Comparison of ENCODE assay signal across 8 cellular contexts in genomic region chr12:12562585-12563245, GRCh38. TPM values are rescaled to one million over a fixed set of nuclear protein-coding genes. Genes with fewer than 3 reads are reported as not detected.
DNase-seq lines count a peak whose midpoint lies in the region; ATAC-seq and TF ChIP-seq lines count a peak whose summit lies in the region.

Gene DUSP16, minus strand, starts transcription at chr12:12562863. Its CDS starts 41,765 bp downstream, at chr12:12521098.

- peak within 1 kb of the TSS; percentile 100 for H3K27ac ChIP-seq in ascending aorta
- H3K27ac ChIP-seq in right cardiac atrium (ENCODE audit: low read length), result peak within 1 kb of the TSS; percentile 100
- H3K27ac ChIP-seq in psoas muscle, result peak within 1 kb of the TSS; percentile 98
- peak within 1 kb of the TSS; percentile 100 for H3K27ac ChIP-seq in uterus

- ATAC-seq in GM18498 (IDR thresholded peaks at IDR 0.05; ENCODE audit: unreplicated experiment) (peak; percentile 83), HG02870 (IDR thresholded peaks at IDR 0.05; ENCODE audit: unreplicated experiment) (peak; percentile 69), right cardiac atrium (peak; percentile 98), psoas muscle (peak; percentile 91 to 96 (median 94))

- H3K4me1 Mint-ChIP-seq in T-helper 2 cell treated with Interferon-gamma antibody and Interleukin-4, amounts not matched to agents 5 μg/mL and 100 μg/mL, for 36 hours (ENCODE audit: low read depth), result peaks cover 33% of the 10 kb centered on the region

- intact Hi-C loops in ascending aorta (cut with DNase I), result loop anchor here (1.0 to 5.0 kb wide), 8 partner anchors 49 to 295 kb away; partner anchors contain the start of genes CDKN1B, CREBL2 and LRP6
- intact Hi-C loops in right cardiac atrium (cut with DNase I), result loop anchor here (2.0 to 10.0 kb wide), 7 partner anchors 55 to 188 kb away; no protein-coding TSS in a partner anchor
- intact Hi-C loops in psoas muscle (cut with DNase I), result loop anchor here (5.0 to 10.0 kb wide), 6 partner anchors 40 to 155 kb away; partner anchors contain the start of genes CDKN1B (in 1 of the 2), CREBL2 (in 1 of the 2) and GPR19 (in 1 of the 2)
- intact Hi-C loops in uterus (cut with DNase I; ENCODE audit: low total_unique reads), result loop anchor here (10.0 kb wide), 1 partner anchor 188 kb away; no protein-coding TSS in a partner anchor

- H3K36me3 ChIP-seq in ascending aorta, result no peaks in the 10 kb centered on the region
- H3K36me3 ChIP-seq in psoas muscle (ENCODE audit: insufficient read depth in 1 of 2, low read depth in 1 of 2), result no peaks in the 10 kb centered on the region
- H3K36me3 ChIP-seq in uterus, result no peaks in the 10 kb centered on the region

- WGBS in right cardiac atrium, result under 1% methylated on average over 59 of the region's 59 CpGs
- WGBS in psoas muscle, 3 donors, result 0 to 1% (median 1%) methylated on average over 35 to 58 of the region's 59 CpGs

- peaks cover 0 to 15% of the 10 kb centered on the region in 2 donors for H3K4me1 ChIP-seq in ascending aorta
- peaks cover 5% of the 10 kb centered on the region for H3K4me1 ChIP-seq in right cardiac atrium (ENCODE audit: control insufficient read depth, insufficient read depth, low read length)
- H3K4me1 ChIP-seq in psoas muscle, result peaks cover 20% of the 10 kb centered on the region
- H3K4me1 ChIP-seq in uterus, result no peaks in the 10 kb centered on the region

- H3K9me3 Mint-ChIP-seq in T-helper 2 cell treated with Interferon-gamma antibody and Interleukin-4, amounts not matched to agents 5 μg/mL and 100 μg/mL, for 36 hours, result no peaks in the 10 kb centered on the region

- H3K27ac Mint-ChIP-seq in T-helper 2 cell treated with Interferon-gamma antibody and Interleukin-4, amounts not matched to agents 5 μg/mL and 100 μg/mL, for 36 hours, result peak within 1 kb of the TSS; percentile 97

- H3K4me3 ChIP-seq in ascending aorta (peak within 1 kb of the TSS; percentile 96 to 97), right cardiac atrium (ENCODE audit: low read length) (peak within 1 kb of the TSS; percentile 96), psoas muscle (peak within 1 kb of the TSS; percentile 73), uterus (peak within 1 kb of the TSS; percentile 96 to 98)

- TF ChIP-seq CTCF in ascending aorta (IDR thresholded peaks at IDR 0.05) (no peak), psoas muscle (IDR thresholded peaks at IDR 0.05) (peak; percentile 28), uterus (IDR thresholded peaks at IDR 0.05) (peak in 3 of 4 experiments; percentile 24 to 57 (median 36))

- no peaks in the 10 kb centered on the region for H3K27me3 Mint-ChIP-seq in T-helper 2 cell treated with Interferon-gamma antibody and Interleukin-4, amounts not matched to agents 5 μg/mL and 100 μg/mL, for 36 hours (ENCODE audit: low read depth)

- peak; percentile 91 to 95 for TF ChIP-seq POLR2A in uterus (IDR thresholded peaks at IDR 0.05)

- peaks cover 13% of the 10 kb centered on the region for H3K36me3 Mint-ChIP-seq in T-helper 2 cell treated with Interferon-gamma antibody and Interleukin-4, amounts not matched to agents 5 μg/mL and 100 μg/mL, for 36 hours (ENCODE audit: low read depth)

- DNase-seq in NCI-H146 treated with DMSO at 0.1 percent for 48 hours (lab: John Stamatoyannopoulos, UW; ENCODE audit: unreplicated experiment) (peak; percentile 97), ascending aorta (ENCODE audit: low spot score in 2 of 2) (peak; percentile 84 to 97), right cardiac atrium (peak; percentile 93 to 97 (median 97)), psoas muscle (peak; percentile 91 to 96), uterus (peak; percentile 93 to 94)
- DNase-seq in T-helper 2 cell treated with Interferon-gamma antibody and Interleukin-4, amounts not matched to agents 5 μg/mL and 100 μg/mL, for 36 hours (ENCODE audit: low spot score), result peak; percentile 87

- H3K9me3 ChIP-seq in ascending aorta (no peaks in the 10 kb centered on the region), right cardiac atrium (ENCODE audit: control insufficient read depth, low read length) (no peaks in the 10 kb centered on the region), psoas muscle (no peaks in the 10 kb centered on the region), uterus (no peaks in the 10 kb centered on the region)

- peak within 1 kb of the TSS; percentile 86 for H3K4me3 Mint-ChIP-seq in T-helper 2 cell treated with Interferon-gamma antibody and Interleukin-4, amounts not matched to agents 5 μg/mL and 100 μg/mL, for 36 hours

- H3K27me3 ChIP-seq in ascending aorta, result no peaks in the 10 kb centered on the region
- no peaks in the 10 kb centered on the region for H3K27me3 ChIP-seq in right cardiac atrium (ENCODE audit: control insufficient read depth, insufficient read depth)
- no peaks in the 10 kb centered on the region for H3K27me3 ChIP-seq in psoas muscle (ENCODE audit: insufficient read depth in 3 of 3, low read length in 2 of 3)
- H3K27me3 ChIP-seq in uterus, result no peaks in the 10 kb centered on the region

RNA-seq across cellular contexts. Expression of gene DUSP16, which starts in this region (rescaled TPM):
- total RNA-seq in ascending aorta (54.8 TPM), right cardiac atrium (10 to 100 TPM; 11.1 to 17.2 (median 14.3) TPM), psoas muscle (10 to 100 TPM; 14.2 to 23.8 (median 19.7) TPM), uterus (10 to 100 TPM; 20.5 to 46.0 (median 35.5) TPM)
- polyA plus RNA-seq in right cardiac atrium (4.2 TPM), psoas muscle (1 to 10 TPM; 3.3 to 8.4 (median 4.5) TPM)

Comparison
In these comparisons a context has a peak if more than half of its experiments do, and no peak if none do; other contexts are left out.
1. Peak in every context shown above with its lines: DNase-seq, ATAC-seq, H3K4me3 ChIP-seq and H3K27ac ChIP-seq.
2. CTCF ChIP-seq: peak in psoas muscle (single experiment) and uterus (3 of 4); none in ascending aorta (0 of 3).